13 cellular contexts compared by ENCODE assay signal in the genomic region with DNA sequence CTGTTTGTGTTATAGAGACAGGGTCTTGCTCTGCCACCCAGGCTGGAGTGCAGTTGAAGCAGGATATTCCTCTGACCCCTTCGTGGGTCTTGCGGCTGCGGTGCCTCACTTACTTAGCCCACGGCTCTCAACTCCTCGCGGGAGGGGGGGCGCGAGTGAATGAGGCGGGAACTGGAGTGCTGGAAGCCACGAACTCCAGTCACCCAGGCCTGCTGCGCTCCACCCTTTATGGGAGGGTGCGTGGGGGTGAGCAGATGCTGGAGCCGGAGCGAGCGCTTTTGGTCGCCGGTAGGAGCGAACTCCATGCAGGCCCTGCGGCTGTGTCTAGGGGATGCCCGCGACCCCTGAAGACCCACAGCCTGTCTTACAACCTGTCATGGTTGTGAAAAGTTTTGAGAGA. TPM values are rescaled to one million over a fixed set of nuclear protein-coding genes. Genes with fewer than 3 reads are reported as not detected.
DNase-seq lines count a peak whose midpoint lies in the region; ATAC-seq and TF ChIP-seq lines count a peak whose summit lies in the region.
"Had no signal": no experiment of that assay in that cellular context is flagged by ENCODE, and none has a peak within 500 bp of the region (broad histone marks: within the 10 kb centered on the region; RNA-seq: fewer than 3 reads in every experiment).

No MANE protein-coding gene starts in this region.

- H3K27me3 Mint-ChIP-seq in stimulated activated naive CD8-positive, alpha-beta T cell treated with anti-CD3 and anti-CD28 coated beads, Interleukin-15, Interleukin-2, amounts not matched to agents 100 ng/mL and 50 ng/mL, for 24 hours, result no peaks in the 10 kb centered on the region
- peaks cover 11% of the 10 kb centered on the region for H3K27me3 Mint-ChIP-seq in activated naive CD8-positive, alpha-beta T cell treated with anti-CD3 and anti-CD28 coated beads for 36 hours
- no peaks in the 10 kb centered on the region for H3K27me3 Mint-ChIP-seq in mesothelial cell of epicardium (ENCODE audit: low read depth)

- H3K27ac Mint-ChIP-seq in stimulated activated naive CD8-positive, alpha-beta T cell treated with anti-CD3 and anti-CD28 coated beads, Interleukin-15, Interleukin-2, amounts not matched to agents 100 ng/mL and 50 ng/mL, for 24 hours, result no peak overlapping the region
- peak overlapping the region; percentile 25 for H3K27ac Mint-ChIP-seq in activated naive CD8-positive, alpha-beta T cell treated with anti-CD3 and anti-CD28 coated beads for 36 hours
- no peak overlapping the region for H3K27ac Mint-ChIP-seq in mesothelial cell of epicardium

- no peaks in the 10 kb centered on the region for H3K9me3 Mint-ChIP-seq in stimulated activated naive CD8-positive, alpha-beta T cell treated with anti-CD3 and anti-CD28 coated beads, Interleukin-15, Interleukin-2, amounts not matched to agents 100 ng/mL and 50 ng/mL, for 24 hours
- no peaks in the 10 kb centered on the region for H3K9me3 Mint-ChIP-seq in activated naive CD8-positive, alpha-beta T cell treated with anti-CD3 and anti-CD28 coated beads for 36 hours
- H3K9me3 Mint-ChIP-seq in mesothelial cell of epicardium, result no peaks in the 10 kb centered on the region

- H3K4me1 Mint-ChIP-seq in stimulated activated naive CD8-positive, alpha-beta T cell treated with anti-CD3 and anti-CD28 coated beads, Interleukin-15, Interleukin-2, amounts not matched to agents 100 ng/mL and 50 ng/mL, for 24 hours (ENCODE audit: low read depth), result peaks cover 40% of the 10 kb centered on the region
- peaks cover 30% of the 10 kb centered on the region for H3K4me1 Mint-ChIP-seq in activated naive CD8-positive, alpha-beta T cell treated with anti-CD3 and anti-CD28 coated beads for 36 hours
- peaks cover 34% of the 10 kb centered on the region for H3K4me1 Mint-ChIP-seq in mesothelial cell of epicardium

- no peak for TF ChIP-seq CTCF in mesothelial cell of epicardium (IDR thresholded peaks at IDR 0.05; ENCODE audit: unreplicated experiment)
- TF ChIP-seq CTCF in omental fat pad (IDR thresholded peaks at IDR 0.05), result no peak

- DNase-seq in stimulated activated naive CD8-positive, alpha-beta T cell treated with anti-CD3 and anti-CD28 coated beads, Interleukin-15, Interleukin-2, amounts not matched to agents 100 U/mL and 50 U/mL, for 24 hours, result no peak
- DNase-seq in activated naive CD8-positive, alpha-beta T cell treated with anti-CD3 and anti-CD28 coated beads for 36 hours, result no peak
- DNase-seq in mesothelial cell of epicardium (ENCODE audit: low spot score in 2 of 2, unreplicated experiment in 2 of 2) (no peak), mesenteric fat pad (ENCODE audit: low spot score) (no peak), omental fat pad (ENCODE audit: low spot score) (no peak)
- DNase-seq: activated gamma-delta T cell, BE2C, cortex of kidney, NCI-H1048, NCI-H510A had no signal

- no peak for ATAC-seq in stimulated activated naive CD8-positive, alpha-beta T cell treated with anti-CD3 and anti-CD28 coated beads, Interleukin-15, Interleukin-2, amounts not matched to agents 100 U/mL and 50 U/mL, for 24 hours
- ATAC-seq in GM19467 (IDR thresholded peaks at IDR 0.05; ENCODE audit: unreplicated experiment), result no peak
- no peak for ATAC-seq in GM21515 (IDR thresholded peaks at IDR 0.05; ENCODE audit: unreplicated experiment)
- no peak for ATAC-seq in omental fat pad (ENCODE audit: low FRiP score)

- H3K36me3 Mint-ChIP-seq in stimulated activated naive CD8-positive, alpha-beta T cell treated with anti-CD3 and anti-CD28 coated beads, Interleukin-15, Interleukin-2, amounts not matched to agents 100 ng/mL and 50 ng/mL, for 24 hours (ENCODE audit: low read depth), result peaks cover 43% of the 10 kb centered on the region
- peaks cover 37% of the 10 kb centered on the region for H3K36me3 Mint-ChIP-seq in activated naive CD8-positive, alpha-beta T cell treated with anti-CD3 and anti-CD28 coated beads for 36 hours
- peaks cover 8% of the 10 kb centered on the region for H3K36me3 Mint-ChIP-seq in mesothelial cell of epicardium

- H3K4me3 Mint-ChIP-seq in stimulated activated naive CD8-positive, alpha-beta T cell treated with anti-CD3 and anti-CD28 coated beads, Interleukin-15, Interleukin-2, amounts not matched to agents 100 ng/mL and 50 ng/mL, for 24 hours, result peak overlapping the region; percentile 54
- H3K4me3 Mint-ChIP-seq in activated naive CD8-positive, alpha-beta T cell treated with anti-CD3 and anti-CD28 coated beads for 36 hours, result peak overlapping the region; percentile 29
- H3K4me3 Mint-ChIP-seq in mesothelial cell of epicardium, result peak overlapping the region; percentile 100

RNA-seq across cellular contexts. Expression of a gene that starts 1.8 kb away (rescaled TPM):
- total RNA-seq in activated naive CD8-positive, alpha-beta T cell treated with anti-CD3 and anti-CD28 coated beads for 36 hours, result 10 to 100 TPM; 12.7 to 14.5 TPM
- total RNA-seq in mesothelial cell of epicardium (29.0 to 37.7 TPM (median 34.5 TPM) in 3 replicates), mesenteric fat pad (21.1 TPM), omental fat pad (10 to 100 TPM; 17.3 to 50.8 (median 41.5) TPM)

RNA-seq across cellular contexts. Expression of a gene that starts 2.0 kb away (rescaled TPM):
- total RNA-seq in activated naive CD8-positive, alpha-beta T cell treated with anti-CD3 and anti-CD28 coated beads for 36 hours, result 100 to 1,000 TPM; 314 to 324 TPM
- 155 to 166 TPM (median 155 TPM) in 3 replicates for total RNA-seq in mesothelial cell of epicardium
- total RNA-seq in mesenteric fat pad, result 117 TPM
- total RNA-seq in omental fat pad, result 100 to 1,000 TPM; 106 to 281 (median 127) TPM

RNA-seq across cellular contexts. Expression of a gene that starts 40.8 kb away (rescaled TPM):
- total RNA-seq in activated naive CD8-positive, alpha-beta T cell treated with anti-CD3 and anti-CD28 coated beads for 36 hours, result 10 to 100 TPM; 30.8 to 33.2 TPM
- total RNA-seq in mesothelial cell of epicardium, result 54.0 to 58.4 TPM (median 55.5 TPM) in 3 replicates
- total RNA-seq in mesenteric fat pad, result 24.7 TPM
- 10 to 100 TPM; 18.1 to 40.6 (median 21.5) TPM for total RNA-seq in omental fat pad

Comparison
In these comparisons a context has a peak if more than half of its experiments do, and no peak if none do; other contexts are left out.
1. H3K4me3 Mint-ChIP-seq: peak in every context shown above with its lines; median percentile 100 in mesothelial cell of epicardium; 54 in stimulated activated naive CD8-positive, alpha-beta T cell treated with anti-CD3 and anti-CD28 coated beads, Interleukin-15, Interleukin-2, amounts not matched to agents 100 ng/mL and 50 ng/mL, for 24 hours; 29 in activated naive CD8-positive, alpha-beta T cell treated with anti-CD3 and anti-CD28 coated beads for 36 hours.